Comparison of ENCODE assay signal across 1 cellular context in the genomic region with DNA sequence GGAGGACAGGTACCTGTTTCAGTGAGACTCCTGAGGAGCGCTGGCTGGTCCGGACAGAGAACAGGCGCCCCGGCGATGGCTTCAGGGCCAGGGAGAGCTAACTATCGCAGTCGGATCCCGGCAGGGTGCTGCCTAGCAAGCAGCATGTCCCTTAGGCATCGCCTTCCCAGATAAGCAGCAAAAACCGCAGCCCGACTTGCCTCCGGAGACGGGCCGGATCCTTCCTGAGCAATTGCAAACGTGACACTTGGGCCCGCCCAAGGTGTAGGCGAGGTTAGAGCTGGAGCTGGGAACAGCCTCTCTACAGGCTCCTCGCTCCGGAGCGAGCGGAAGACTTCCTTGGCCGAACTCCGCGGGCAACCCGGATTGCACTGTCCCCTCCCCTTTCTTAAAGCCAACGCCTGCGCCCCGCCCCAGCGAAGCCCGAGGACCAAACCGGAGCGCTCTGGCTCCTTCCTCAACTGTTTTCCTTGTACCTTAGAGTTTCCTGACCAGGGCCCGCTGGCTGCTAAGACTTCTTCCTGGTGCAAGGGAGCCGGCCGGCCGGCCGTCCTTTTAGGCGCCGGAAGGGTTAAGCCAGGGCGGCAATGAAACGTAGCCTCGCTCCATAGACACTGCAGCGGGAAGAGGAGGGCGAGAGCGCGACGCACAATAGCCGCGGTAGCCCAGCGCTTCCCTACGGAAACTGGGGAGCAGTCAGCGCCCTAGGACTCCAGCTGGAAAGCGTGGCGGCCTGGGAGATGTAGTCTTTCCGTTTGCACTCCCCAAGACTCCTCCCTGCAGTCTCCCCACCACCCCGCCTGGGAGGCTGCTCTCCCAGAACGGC.
TF ChIP-seq lines count a peak whose summit lies in the region.

TSS of gene OPHN1 (minus strand) at position 341 of the 826 bp plus-strand sequence. CDS start 475 bp downstream, outside the sequence.

TF ChIP-seq in K562, 482 proteins besides CTCF, POLR2A, EP300 and RAD21 (continued from another document and continues in another):
- TF ChIP-seq, protein P1, sequence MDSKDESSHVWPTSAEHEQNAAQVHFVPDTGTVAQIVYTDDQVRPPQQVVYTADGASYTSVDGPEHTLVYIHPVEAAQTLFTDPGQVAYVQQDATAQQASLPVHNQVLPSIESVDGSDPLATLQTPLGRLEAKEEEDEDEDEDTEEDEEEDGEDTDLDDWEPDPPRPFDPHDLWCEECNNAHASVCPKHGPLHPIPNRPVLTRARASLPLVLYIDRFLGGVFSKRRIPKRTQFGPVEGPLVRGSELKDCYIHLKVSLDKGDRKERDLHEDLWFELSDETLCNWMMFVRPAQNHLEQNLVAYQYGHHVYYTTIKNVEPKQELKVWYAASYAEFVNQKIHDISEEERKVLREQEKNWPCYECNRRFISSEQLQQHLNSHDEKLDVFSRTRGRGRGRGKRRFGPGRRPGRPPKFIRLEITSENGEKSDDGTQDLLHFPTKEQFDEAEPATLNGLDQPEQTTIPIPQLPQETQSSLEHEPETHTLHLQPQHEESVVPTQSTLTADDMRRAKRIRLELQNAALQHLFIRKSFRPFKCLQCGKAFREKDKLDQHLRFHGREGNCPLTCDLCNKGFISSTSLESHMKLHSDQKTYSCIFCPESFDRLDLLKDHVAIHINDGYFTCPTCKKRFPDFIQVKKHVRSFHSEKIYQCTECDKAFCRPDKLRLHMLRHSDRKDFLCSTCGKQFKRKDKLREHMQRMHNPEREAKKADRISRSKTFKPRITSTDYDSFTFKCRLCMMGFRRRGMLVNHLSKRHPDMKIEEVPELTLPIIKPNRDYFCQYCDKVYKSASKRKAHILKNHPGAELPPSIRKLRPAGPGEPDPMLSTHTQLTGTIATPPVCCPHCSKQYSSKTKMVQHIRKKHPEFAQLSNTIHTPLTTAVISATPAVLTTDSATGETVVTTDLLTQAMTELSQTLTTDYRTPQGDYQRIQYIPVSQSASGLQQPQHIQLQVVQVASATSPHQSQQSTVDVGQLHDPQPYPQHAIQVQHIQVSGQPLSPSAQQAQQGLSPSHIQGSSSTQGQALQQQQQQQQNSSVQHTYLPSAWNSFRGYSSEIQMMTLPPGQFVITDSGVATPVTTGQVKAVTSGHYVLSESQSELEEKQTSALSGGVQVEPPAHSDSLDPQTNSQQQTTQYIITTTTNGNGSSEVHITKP (IDR thresholded peaks at IDR 0.05; ENCODE audit: partially characterized antibody): peak; percentile 33
- TF ChIP-seq CXXC5 (CRISPR knock-in tag; IDR thresholded peaks at IDR 0.05) (peak; percentile 32), CEBPZ (IDR thresholded peaks at IDR 0.05; ENCODE audit: borderline replicate concordance, low read depth, low read length) (no peak), UBTF (IDR thresholded peaks at IDR 0.05; ENCODE audit: borderline replicate concordance in 1 of 2, low read depth in 2 of 2, low read length in 2 of 2) (peak in 1 of 2 experiments; percentile 34; a peak in 1 of 4 replicates), ZNF124 (CRISPR knock-in tag; IDR thresholded peaks at IDR 0.05) (no peak), ZNF592 (IDR thresholded peaks at IDR 0.05) (no peak), ESRRB (CRISPR knock-in tag; IDR thresholded peaks at IDR 0.05; ENCODE audit: borderline replicate concordance) (no peak), NCOR1 (IDR thresholded peaks at IDR 0.05) (peak; percentile 44), GABPB1 (CRISPR knock-in tag; IDR thresholded peaks at IDR 0.05) (peak; percentile 49; the same call in 1 of the 2 replicates), KAT2B (IDR thresholded peaks at IDR 0.05; ENCODE audit: low read depth, low read length) (no peak), CBX3 (IDR thresholded peaks at IDR 0.05; ENCODE audit: borderline replicate concordance in 1 of 2, low read length in 2 of 2) (no peak), MBD2 (IDR thresholded peaks at IDR 0.05; ENCODE audit: borderline replicate concordance, low read depth) (no peak), DDX20 (tag; IDR thresholded peaks at IDR 0.05; ENCODE audit: low read depth) (no peak), MLLT1 (IDR thresholded peaks at IDR 0.05) (peak in 1 of 2 experiments; percentile 45; a peak in 1 of 4 replicates), HMBOX1 (IDR thresholded peaks at IDR 0.05) (no peak), PTTG1 (tag; IDR thresholded peaks at IDR 0.05; ENCODE audit: low read depth) (no peak), ZFP36 (IDR thresholded peaks at IDR 0.05; ENCODE audit: low read depth, low read length, partially characterized antibody) (no peak), DACH1 (IDR thresholded peaks at IDR 0.05; ENCODE audit: partially characterized antibody) (no peak), ZNF354B (CRISPR knock-in tag; IDR thresholded peaks at IDR 0.05) (no peak), CBFA2T2 (conservative IDR thresholded peaks at IDR 0.05) (peak; percentile 42), HMG20A (CRISPR knock-in tag; conservative IDR thresholded peaks at IDR 0.05) (no peak), NR2F6 (CRISPR knock-in tag; IDR thresholded peaks at IDR 0.05) (no peak), RBM39 (optimal IDR thresholded peaks at IDR 0.05; ENCODE audit: low read depth, low read length) (no peak)
- TF ChIP-seq, protein P2, sequence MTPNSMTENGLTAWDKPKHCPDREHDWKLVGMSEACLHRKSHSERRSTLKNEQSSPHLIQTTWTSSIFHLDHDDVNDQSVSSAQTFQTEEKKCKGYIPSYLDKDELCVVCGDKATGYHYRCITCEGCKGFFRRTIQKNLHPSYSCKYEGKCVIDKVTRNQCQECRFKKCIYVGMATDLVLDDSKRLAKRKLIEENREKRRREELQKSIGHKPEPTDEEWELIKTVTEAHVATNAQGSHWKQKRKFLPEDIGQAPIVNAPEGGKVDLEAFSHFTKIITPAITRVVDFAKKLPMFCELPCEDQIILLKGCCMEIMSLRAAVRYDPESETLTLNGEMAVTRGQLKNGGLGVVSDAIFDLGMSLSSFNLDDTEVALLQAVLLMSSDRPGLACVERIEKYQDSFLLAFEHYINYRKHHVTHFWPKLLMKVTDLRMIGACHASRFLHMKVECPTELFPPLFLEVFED (CRISPR knock-in tag; conservative IDR thresholded peaks at IDR 0.05): no peak
- TF ChIP-seq, protein P3, sequence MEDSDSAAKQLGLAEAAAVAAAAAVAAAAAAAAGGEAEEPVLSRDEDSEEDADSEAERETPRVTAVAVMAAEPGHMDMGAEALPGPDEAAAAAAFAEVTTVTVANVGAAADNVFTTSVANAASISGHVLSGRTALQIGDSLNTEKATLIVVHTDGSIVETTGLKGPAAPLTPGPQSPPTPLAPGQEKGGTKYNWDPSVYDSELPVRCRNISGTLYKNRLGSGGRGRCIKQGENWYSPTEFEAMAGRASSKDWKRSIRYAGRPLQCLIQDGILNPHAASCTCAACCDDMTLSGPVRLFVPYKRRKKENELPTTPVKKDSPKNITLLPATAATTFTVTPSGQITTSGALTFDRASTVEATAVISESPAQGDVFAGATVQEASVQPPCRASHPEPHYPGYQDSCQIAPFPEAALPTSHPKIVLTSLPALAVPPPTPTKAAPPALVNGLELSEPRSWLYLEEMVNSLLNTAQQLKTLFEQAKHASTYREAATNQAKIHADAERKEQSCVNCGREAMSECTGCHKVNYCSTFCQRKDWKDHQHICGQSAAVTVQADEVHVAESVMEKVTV (CRISPR knock-in tag; IDR thresholded peaks at IDR 0.05): no peak
- TF ChIP-seq, protein P4, sequence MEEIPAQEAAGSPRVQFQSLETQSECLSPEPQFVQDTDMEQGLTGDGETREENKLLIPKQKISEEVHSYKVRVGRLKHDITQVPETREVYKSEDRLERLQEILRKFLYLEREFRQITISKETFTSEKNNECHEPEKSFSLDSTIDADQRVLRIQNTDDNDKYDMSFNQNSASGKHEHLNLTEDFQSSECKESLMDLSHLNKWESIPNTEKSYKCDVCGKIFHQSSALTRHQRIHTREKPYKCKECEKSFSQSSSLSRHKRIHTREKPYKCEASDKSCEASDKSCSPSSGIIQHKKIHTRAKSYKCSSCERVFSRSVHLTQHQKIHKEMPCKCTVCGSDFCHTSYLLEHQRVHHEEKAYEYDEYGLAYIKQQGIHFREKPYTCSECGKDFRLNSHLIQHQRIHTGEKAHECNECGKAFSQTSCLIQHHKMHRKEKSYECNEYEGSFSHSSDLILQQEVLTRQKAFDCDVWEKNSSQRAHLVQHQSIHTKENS (CRISPR knock-in tag; IDR thresholded peaks at IDR 0.05): no peak
